ENCODE assay signal across 1 cellular context in the genomic region with DNA sequence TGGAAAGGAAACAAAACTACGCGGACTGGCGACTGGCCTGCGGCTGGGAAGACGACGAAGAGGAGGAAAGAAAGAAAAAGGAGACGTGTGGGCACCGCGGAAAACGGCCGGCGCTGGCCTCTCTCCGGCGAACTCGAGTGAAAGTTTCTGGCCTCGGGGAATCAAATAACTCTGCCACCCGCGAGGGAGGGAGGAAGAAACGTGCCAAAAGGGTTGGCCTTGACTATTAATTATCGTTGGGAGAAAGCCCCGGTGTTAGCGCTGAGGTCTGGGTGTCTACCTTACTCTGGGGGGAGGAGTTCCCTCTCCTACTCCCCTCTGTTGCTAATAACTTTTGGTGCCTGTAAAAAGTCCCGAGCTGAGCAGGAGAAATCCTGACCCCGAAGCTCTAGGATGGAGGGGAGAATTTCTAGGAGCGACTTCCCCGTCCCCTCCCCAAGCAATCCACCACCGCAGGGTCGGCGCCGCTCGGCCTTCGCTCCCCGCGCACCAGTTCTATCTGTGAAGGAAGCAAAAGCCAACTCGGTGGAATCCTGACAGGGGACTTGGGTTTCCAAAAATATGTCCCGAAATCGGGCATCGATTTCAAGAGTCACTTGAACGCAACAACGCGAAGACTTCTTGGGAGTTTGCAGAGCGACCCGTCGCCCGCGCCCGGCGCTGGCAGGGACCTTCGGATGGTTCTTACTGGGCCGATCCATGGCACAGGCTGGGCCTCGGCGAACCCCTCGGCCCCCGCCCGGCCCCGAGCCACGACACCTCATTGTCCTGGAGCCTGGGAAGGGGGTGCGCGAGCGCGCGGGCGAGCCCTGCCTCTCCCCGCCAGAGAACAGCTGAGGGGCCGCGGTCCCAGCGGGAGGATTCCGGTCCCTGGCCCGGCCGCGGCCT.
TF ChIP-seq lines count a peak whose summit lies in the region.

No MANE protein-coding gene starts in this region.

TF ChIP-seq in GM23338, 12 proteins besides CTCF, POLR2A, EP300 and RAD21 (continued from another document):
- TF ChIP-seq, protein P1, sequence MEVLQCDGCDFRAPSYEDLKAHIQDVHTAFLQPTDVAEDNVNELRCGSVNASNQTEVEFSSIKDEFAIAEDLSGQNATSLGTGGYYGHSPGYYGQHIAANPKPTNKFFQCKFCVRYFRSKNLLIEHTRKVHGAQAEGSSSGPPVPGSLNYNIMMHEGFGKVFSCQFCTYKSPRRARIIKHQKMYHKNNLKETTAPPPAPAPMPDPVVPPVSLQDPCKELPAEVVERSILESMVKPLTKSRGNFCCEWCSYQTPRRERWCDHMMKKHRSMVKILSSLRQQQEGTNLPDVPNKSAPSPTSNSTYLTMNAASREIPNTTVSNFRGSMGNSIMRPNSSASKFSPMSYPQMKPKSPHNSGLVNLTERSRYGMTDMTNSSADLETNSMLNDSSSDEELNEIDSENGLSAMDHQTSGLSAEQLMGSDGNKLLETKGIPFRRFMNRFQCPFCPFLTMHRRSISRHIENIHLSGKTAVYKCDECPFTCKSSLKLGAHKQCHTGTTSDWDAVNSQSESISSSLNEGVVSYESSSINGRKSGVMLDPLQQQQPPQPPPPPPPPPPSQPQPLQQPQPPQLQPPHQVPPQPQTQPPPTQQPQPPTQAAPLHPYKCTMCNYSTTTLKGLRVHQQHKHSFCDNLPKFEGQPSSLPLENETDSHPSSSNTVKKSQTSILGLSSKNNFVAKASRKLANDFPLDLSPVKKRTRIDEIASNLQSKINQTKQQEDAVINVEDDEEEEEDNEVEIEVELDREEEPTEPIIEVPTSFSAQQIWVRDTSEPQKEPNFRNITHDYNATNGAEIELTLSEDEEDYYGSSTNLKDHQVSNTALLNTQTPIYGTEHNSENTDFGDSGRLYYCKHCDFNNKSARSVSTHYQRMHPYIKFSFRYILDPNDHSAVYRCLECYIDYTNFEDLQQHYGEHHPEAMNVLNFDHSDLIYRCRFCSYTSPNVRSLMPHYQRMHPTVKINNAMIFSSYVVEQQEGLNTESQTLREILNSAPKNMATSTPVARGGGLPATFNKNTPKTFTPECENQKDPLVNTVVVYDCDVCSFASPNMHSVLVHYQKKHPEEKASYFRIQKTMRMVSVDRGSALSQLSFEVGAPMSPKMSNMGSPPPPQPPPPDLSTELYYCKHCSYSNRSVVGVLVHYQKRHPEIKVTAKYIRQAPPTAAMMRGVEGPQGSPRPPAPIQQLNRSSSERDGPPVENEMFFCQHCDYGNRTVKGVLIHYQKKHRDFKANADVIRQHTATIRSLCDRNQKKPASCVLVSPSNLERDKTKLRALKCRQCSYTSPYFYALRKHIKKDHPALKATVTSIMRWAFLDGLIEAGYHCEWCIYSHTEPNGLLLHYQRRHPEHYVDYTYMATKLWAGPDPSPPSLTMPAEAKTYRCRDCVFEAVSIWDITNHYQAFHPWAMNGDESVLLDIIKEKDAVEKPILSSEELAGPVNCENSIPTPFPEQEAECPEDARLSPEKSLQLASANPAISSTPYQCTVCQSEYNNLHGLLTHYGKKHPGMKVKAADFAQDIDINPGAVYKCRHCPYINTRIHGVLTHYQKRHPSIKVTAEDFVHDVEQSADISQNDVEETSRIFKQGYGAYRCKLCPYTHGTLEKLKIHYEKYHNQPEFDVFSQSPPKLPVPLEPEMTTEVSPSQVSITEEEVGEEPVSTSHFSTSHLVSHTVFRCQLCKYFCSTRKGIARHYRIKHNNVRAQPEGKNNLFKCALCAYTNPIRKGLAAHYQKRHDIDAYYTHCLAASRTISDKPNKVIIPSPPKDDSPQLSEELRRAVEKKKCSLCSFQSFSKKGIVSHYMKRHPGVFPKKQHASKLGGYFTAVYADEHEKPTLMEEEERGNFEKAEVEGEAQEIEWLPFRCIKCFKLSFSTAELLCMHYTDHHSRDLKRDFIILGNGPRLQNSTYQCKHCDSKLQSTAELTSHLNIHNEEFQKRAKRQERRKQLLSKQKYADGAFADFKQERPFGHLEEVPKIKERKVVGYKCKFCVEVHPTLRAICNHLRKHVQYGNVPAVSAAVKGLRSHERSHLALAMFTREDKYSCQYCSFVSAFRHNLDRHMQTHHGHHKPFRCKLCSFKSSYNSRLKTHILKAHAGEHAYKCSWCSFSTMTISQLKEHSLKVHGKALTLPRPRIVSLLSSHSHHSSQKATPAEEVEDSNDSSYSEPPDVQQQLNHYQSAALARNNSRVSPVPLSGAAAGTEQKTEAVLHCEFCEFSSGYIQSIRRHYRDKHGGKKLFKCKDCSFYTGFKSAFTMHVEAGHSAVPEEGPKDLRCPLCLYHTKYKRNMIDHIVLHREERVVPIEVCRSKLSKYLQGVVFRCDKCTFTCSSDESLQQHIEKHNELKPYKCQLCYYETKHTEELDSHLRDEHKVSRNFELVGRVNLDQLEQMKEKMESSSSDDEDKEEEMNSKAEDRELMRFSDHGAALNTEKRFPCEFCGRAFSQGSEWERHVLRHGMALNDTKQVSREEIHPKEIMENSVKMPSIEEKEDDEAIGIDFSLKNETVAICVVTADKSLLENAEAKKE (CRISPR knock-in tag; IDR thresholded peaks at IDR 0.05) = no peak
